In genomic region chr10:113099431-113100298, GRCh38 we compare ENCODE assay signal across 13 cellular contexts.
DNase-seq lines count a peak whose midpoint lies in the region; ATAC-seq and TF ChIP-seq lines count a peak whose summit lies in the region.
"Had no signal": no experiment of that assay in that cellular context is flagged by ENCODE, and none has a peak within 500 bp of the region (broad histone marks: within the 10 kb centered on the region; RNA-seq: fewer than 3 reads in every experiment).

No MANE protein-coding gene starts in this region.

- 8% methylated on average over 13 of the region's 16 CpGs for WGBS in mammary epithelial cell (ENCODE audit: low coverage, missing lambda C conversion rate)

- H3K4me3 Mint-ChIP-seq in nephron progenitor cell: peak overlapping the region; percentile 38
- no peak overlapping the region for H3K4me3 Mint-ChIP-seq in activated T-helper 17 cell treated with anti-CD3 and anti-CD28 coated beads, Interleukin-2, amount 50 U/mL, for 72 hours
- H3K4me3 Mint-ChIP-seq: activated naive CD8-positive, alpha-beta T cell treated with anti-CD3 and anti-CD28 coated beads, Interleukin-2, amount 10 ng/mL, durations not matched to agents 7 days and 5 days had no signal

- no peak for TF ChIP-seq CTCF in mammary epithelial cell (conservative IDR thresholded peaks at IDR 0.05 in 1 of 2, IDR thresholded peaks at IDR 0.05 in 1 of 2; ENCODE audit: extremely low read depth in 1 of 2, insufficient read depth in 1 of 2, low read depth in 1 of 2, low read length in 2 of 2)
- no peak for TF ChIP-seq CTCF in nephron progenitor cell (IDR thresholded peaks at IDR 0.05)

- no peaks in the 10 kb centered on the region for H3K9me3 Mint-ChIP-seq in nephron progenitor cell
- no peaks in the 10 kb centered on the region for H3K9me3 Mint-ChIP-seq in activated T-helper 17 cell treated with anti-CD3 and anti-CD28 coated beads, Interleukin-2, amount 50 U/mL, for 72 hours

- in situ Hi-C loops in mammary epithelial cell (cut with MboI; ENCODE audit: low sequenced_read_pairs in 2 of 2): no loop called here

- H3K79me2 ChIP-seq in mammary epithelial cell (ENCODE audit: insufficient read depth, low read length): peaks cover 26% of the 10 kb centered on the region

- peaks cover 20% of the 10 kb centered on the region for H3K36me3 Mint-ChIP-seq in nephron progenitor cell (ENCODE audit: low read depth)
- no peaks in the 10 kb centered on the region for H3K36me3 Mint-ChIP-seq in activated T-helper 17 cell treated with anti-CD3 and anti-CD28 coated beads, Interleukin-2, amount 50 U/mL, for 72 hours (ENCODE audit: low read depth)

- ATAC-seq in activated T-helper 17 cell treated with anti-CD3 and anti-CD28 coated beads, Interleukin-2, amount 50 U/mL, for 72 hours (replicated peaks): no peak
- ATAC-seq: stimulated activated naive CD8-positive, alpha-beta T cell treated with anti-CD3 and anti-CD28 coated beads, Interleukin-15, Interleukin-2, amounts not matched to agents 100 U/mL and 50 U/mL, for 24 hours had no signal

- dilution Hi-C loops in mammary epithelial cell (cut with HindIII; ENCODE audit: low sequenced_read_pairs): no loop called here

- H3K27ac Mint-ChIP-seq in nephron progenitor cell: peak overlapping the region; percentile 97
- H3K27ac Mint-ChIP-seq in activated T-helper 17 cell treated with anti-CD3 and anti-CD28 coated beads, Interleukin-2, amount 50 U/mL, for 72 hours: no peak overlapping the region
- H3K27ac Mint-ChIP-seq: activated naive CD8-positive, alpha-beta T cell treated with anti-CD3 and anti-CD28 coated beads, Interleukin-2, amount 10 ng/mL, durations not matched to agents 7 days and 5 days had no signal

- H3K4me1 ChIP-seq in mammary epithelial cell (ENCODE audit: insufficient read depth, low read length): peaks cover 22% of the 10 kb centered on the region

- no peaks in the 10 kb centered on the region for H3K27me3 ChIP-seq in mammary epithelial cell (ENCODE audit: insufficient read depth, low read length)

- no peaks in the 10 kb centered on the region for H4K20me1 ChIP-seq in mammary epithelial cell (ENCODE audit: insufficient read depth, low read length)

- peak overlapping the region; percentile 60 for H3K9ac ChIP-seq in mammary epithelial cell (ENCODE audit: insufficient read depth, low read length)
- H3K9ac ChIP-seq: KMS-11 had no signal

- H3K36me3 ChIP-seq in mammary epithelial cell (ENCODE audit: insufficient read depth, low read length): peaks cover 3% of the 10 kb centered on the region

- peak overlapping the region; percentile 79 for H3K4me2 ChIP-seq in mammary epithelial cell (ENCODE audit: insufficient read depth, low read depth, low read length)
- H3K4me2 ChIP-seq: KMS-11 had no signal

- H2AFZ ChIP-seq in mammary epithelial cell (ENCODE audit: low read depth, low read length): peak overlapping the region; percentile 83

- intact Hi-C loops in mammary epithelial cell (cut with micrococcal nuclease): no loop called here

- peak overlapping the region; percentile 69 for H3K27ac ChIP-seq in mammary epithelial cell (ENCODE audit: insufficient read depth, low read depth, low read length)
- H3K27ac ChIP-seq: KMS-11 had no signal

- H3K27me3 Mint-ChIP-seq in nephron progenitor cell (ENCODE audit: low read depth, poor library complexity): peaks cover 3% of the 10 kb centered on the region
- H3K27me3 Mint-ChIP-seq in activated T-helper 17 cell treated with anti-CD3 and anti-CD28 coated beads, Interleukin-2, amount 50 U/mL, for 72 hours: no peaks in the 10 kb centered on the region

- peak overlapping the region in 2 of 3 experiments; percentile 30 to 36 for H3K4me3 ChIP-seq in mammary epithelial cell (replicated peaks in 1 of 3; ENCODE audit: insufficient read depth in 1 of 3, low read depth in 2 of 3, low read length in 3 of 3)

- CTCF ChIA-PET in mammary epithelial cell (lab: Charles Lee; ENCODE audit: low non-redundant PET): interaction anchor here (0.8 kb wide), 1 partner anchor 376 kb away, joined by 28 read pairs; no protein-coding TSS in a partner anchor

- no peaks in the 10 kb centered on the region for H3K9me3 ChIP-seq in mammary epithelial cell (replicated peaks; ENCODE audit: insufficient read depth, low read length)

- H3K4me1 Mint-ChIP-seq in nephron progenitor cell: peaks cover 75% of the 10 kb centered on the region
- H3K4me1 Mint-ChIP-seq in activated T-helper 17 cell treated with anti-CD3 and anti-CD28 coated beads, Interleukin-2, amount 50 U/mL, for 72 hours: no peaks in the 10 kb centered on the region
- H3K4me1 Mint-ChIP-seq: activated naive CD8-positive, alpha-beta T cell treated with anti-CD3 and anti-CD28 coated beads, Interleukin-2, amount 10 ng/mL, durations not matched to agents 7 days and 5 days had no signal

- no TSS peak for BruUV-seq in mammary epithelial cell (replicated peaks; lab: Mats Ljungman, UMichigan)

- DNase-seq in EH (ENCODE audit: low read depth) (peak; percentile 20), NCI-H2171 treated with DMSO at 0.1 percent for 48 hours (lab: John Stamatoyannopoulos, UW) (peak; percentile 74), mammary epithelial cell (peak; percentile 77), nephron progenitor cell (peak; percentile 42), HCEC 1CT (no peak), KG1 (lab: John Stamatoyannopoulos, UW) (no peak), GDM1 (lab: John Stamatoyannopoulos, UW) (no peak)
- DNase-seq: activated naive CD8-positive, alpha-beta T cell treated with anti-CD3 and anti-CD28 coated beads, Interleukin-2, amount 10 ng/mL, durations not matched to agents 7 days and 5 days; DND-41; stimulated activated naive CD8-positive, alpha-beta T cell treated with anti-CD3 and anti-CD28 coated beads, Interleukin-15, Interleukin-2, amounts not matched to agents 100 U/mL and 50 U/mL, for 24 hours; T-helper 9 cell had no signal

Comparison
In these comparisons a context has a peak if more than half of its experiments do, and no peak if none do; other contexts are left out.
1. DNase-seq: peak in EH (single experiment), NCI-H2171 treated with DMSO at 0.1 percent for 48 hours (single experiment), mammary epithelial cell (single experiment) and nephron progenitor cell (single experiment); none in HCEC 1CT (single experiment), KG1 (single experiment) and GDM1 (single experiment).